17 cellular contexts compared by ENCODE assay signal in genomic region chrY:17166881-17167280, GRCh38.
"Had no signal": no experiment of that assay in that cellular context is flagged by ENCODE, and none has a peak within 500 bp of the region (broad histone marks: within the 10 kb centered on the region; RNA-seq: fewer than 3 reads in every experiment).

No MANE protein-coding gene starts in this region.

- H3K4me1 ChIP-seq: esophagus squamous epithelium, heart left ventricle, right atrium auricular region, sigmoid colon had no signal

- H3K4me3 ChIP-seq: coronary artery, esophagus squamous epithelium, heart left ventricle, mucosa of descending colon, right atrium auricular region, sigmoid colon, skin epidermis had no signal

- H3K9me3 ChIP-seq: esophagus squamous epithelium, heart left ventricle, mucosa of descending colon, neutrophil, right atrium auricular region, sigmoid colon had no signal

- DNase-seq: effector CD4-positive, alpha-beta T cell; endodermal cell; esophagus squamous epithelium; foreskin melanocyte; heart left ventricle; hippocampal formation; mucosa of descending colon; naive thymus-derived CD8-positive, alpha-beta T cell; posterior cingulate gyrus; sigmoid colon; stimulated activated CD4-positive, alpha-beta T cell treated with anti-CD3 and anti-CD28 coated beads, Interleukin-2, amount 100 ng/mL, for 48 hours; stimulated activated naive CD4-positive, alpha-beta T cell treated with Interleukin-2 at 50 U/mL for 16 hours; trophoblast cell had no signal

- H3K27me3 ChIP-seq: esophagus squamous epithelium, heart left ventricle, neutrophil, right atrium auricular region, sigmoid colon had no signal

- ATAC-seq: heart left ventricle; mucosa of descending colon; naive thymus-derived CD8-positive, alpha-beta T cell had no signal

- H3K27ac ChIP-seq: coronary artery, esophagus squamous epithelium, heart left ventricle, neutrophil, right atrium auricular region, sigmoid colon, skin epidermis had no signal

- H3K36me3 ChIP-seq: esophagus squamous epithelium, heart left ventricle, neutrophil, right atrium auricular region, sigmoid colon had no signal
